ENCODE assay signal across 9 cellular contexts in the genomic region with DNA sequence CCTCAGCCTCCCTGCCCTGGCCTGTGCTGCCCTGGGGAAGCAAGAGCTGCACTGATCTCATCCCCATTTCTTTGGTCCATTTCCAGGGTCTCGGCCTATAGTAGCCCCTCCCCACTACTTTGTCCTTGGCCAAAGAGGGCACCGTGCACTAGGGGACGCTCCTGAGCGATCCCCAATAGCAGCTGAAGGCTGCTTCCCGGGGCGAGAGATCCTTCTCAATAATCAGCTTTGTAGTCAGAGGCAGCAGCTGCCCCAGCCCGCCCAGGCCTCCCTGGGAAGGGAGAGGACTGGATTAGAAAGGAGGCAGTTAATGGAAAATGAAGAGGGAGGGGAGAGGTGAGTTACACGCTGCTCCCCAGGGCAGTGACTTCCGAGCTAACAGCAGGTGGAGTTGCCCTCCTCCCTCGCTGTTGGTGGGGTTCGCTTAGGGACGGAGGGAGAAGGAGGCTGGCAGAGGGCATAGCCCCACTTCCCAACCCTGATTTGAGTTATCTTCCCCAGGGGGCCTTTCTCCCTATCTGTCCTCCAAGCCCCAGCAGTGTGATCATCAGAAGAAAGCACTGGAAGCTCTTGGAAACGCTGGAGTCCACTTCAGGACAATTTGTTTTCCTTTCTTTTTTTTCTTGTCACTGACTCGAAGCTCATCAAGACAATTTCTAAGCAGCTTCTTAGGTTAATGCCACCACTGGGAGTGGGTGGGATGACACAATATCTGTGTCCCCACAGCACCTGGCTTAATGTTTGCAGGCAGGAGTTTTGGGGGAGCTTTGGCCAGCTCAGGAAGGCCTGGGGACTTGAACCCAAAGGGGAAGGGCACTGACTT. TPM values are rescaled to one million over a fixed set of nuclear protein-coding genes. Genes with fewer than 3 reads are reported as not detected.
DNase-seq lines count a peak whose midpoint lies in the region; ATAC-seq and TF ChIP-seq lines count a peak whose summit lies in the region.
"Had no signal": no experiment of that assay in that cellular context is flagged by ENCODE, and none has a peak within 500 bp of the region (broad histone marks: within the 10 kb centered on the region; RNA-seq: fewer than 3 reads in every experiment).

No MANE protein-coding gene starts in this region.

- H3K4me3 ChIP-seq in epithelial cell of proximal tubule (ENCODE audit: low read depth, low read length) = no peak overlapping the region
- no peak overlapping the region for H3K4me3 ChIP-seq in lower leg skin (ENCODE audit: low read depth, poor library complexity, severe bottlenecking)

- no peaks in the 10 kb centered on the region for H3K27me3 Mint-ChIP-seq in natural killer cell treated with Interleukin-12 subunit alpha and Interleukin-12 subunit beta and Interleukin-15 and Interleukin-18, amount 100 ng/mL, for 72 hours

- DNase-seq in ACHN = peak; percentile 57
- DNase-seq in NCI-H524 (lab: John Stamatoyannopoulos, UW) = peak; percentile 97 to 98
- DNase-seq in epithelial cell of proximal tubule (ENCODE audit: low read depth) = no peak
- DNase-seq in natural killer cell treated with Interleukin-12 subunit alpha and Interleukin-12 subunit beta and Interleukin-15 and Interleukin-18, amount 100 ng/mL, for 72 hours (ENCODE audit: low spot score) = peak; percentile 44
- DNase-seq in DMS153 treated with DMSO at 0.1 percent for 48 hours (lab: John Stamatoyannopoulos, UW; ENCODE audit: unreplicated experiment) = no peak
- no peak for DNase-seq in activated gamma-delta T cell treated with Interleukin-2 at 50 U/mL for 16 hours
- DNase-seq in activated effector memory CD4-positive, alpha-beta T cell treated with anti-CD3 and anti-CD28 coated beads, Interleukin-2, amount 50 U/mL, for 16 hours = no peak
- DNase-seq in lower leg skin (ENCODE audit: low spot score in 2 of 2) = no peak
- DNase-seq: stimulated activated CD4-positive, alpha-beta T cell treated with anti-CD3 and anti-CD28 coated beads, Interleukin-4, amount 100 ng/mL, for 1 hour had no signal

- WGBS in lower leg skin, 2 donors = 39 to 41% methylated on average over 13 to 14 of the region's 14 CpGs

- TF ChIP-seq CTCF in epithelial cell of proximal tubule (conservative IDR thresholded peaks at IDR 0.05; ENCODE audit: low read depth, low read length) = peak; percentile 35
- no peak for TF ChIP-seq CTCF in lower leg skin (IDR thresholded peaks at IDR 0.05)

- no peak for ATAC-seq in natural killer cell treated with Interleukin-12 subunit alpha and Interleukin-12 subunit beta and Interleukin-15 and Interleukin-18, amount 100 ng/mL, for 72 hours

- H3K4me1 Mint-ChIP-seq in natural killer cell treated with Interleukin-12 subunit alpha and Interleukin-12 subunit beta and Interleukin-15 and Interleukin-18, amount 100 ng/mL, for 72 hours (ENCODE audit: low read depth in 2 of 2) = peaks cover 13 to 18% of the 10 kb centered on the region in 2 donors

- intact Hi-C loops in lower leg skin (cut with DNase I; ENCODE audit: low total_unique reads) = no loop called here

- no peak overlapping the region for H3K27ac Mint-ChIP-seq in natural killer cell treated with Interleukin-12 subunit alpha and Interleukin-12 subunit beta and Interleukin-15 and Interleukin-18, amount 100 ng/mL, for 72 hours

- no peak for TF ChIP-seq POLR2A in lower leg skin (IDR thresholded peaks at IDR 0.05)

- in situ Hi-C loops in ACHN (cut with HindIII; ENCODE audit: low pct_ligation_motif_present, low pct_unique_long_range_greater_than_20kb, low sequenced_read_pairs) = no loop called here

- H3K9me3 Mint-ChIP-seq in natural killer cell treated with Interleukin-12 subunit alpha and Interleukin-12 subunit beta and Interleukin-15 and Interleukin-18, amount 100 ng/mL, for 72 hours = no peaks in the 10 kb centered on the region

- H3K4me3 Mint-ChIP-seq in natural killer cell treated with Interleukin-12 subunit alpha and Interleukin-12 subunit beta and Interleukin-15 and Interleukin-18, amount 100 ng/mL, for 72 hours = no peak overlapping the region

- no peaks in the 10 kb centered on the region for H3K36me3 Mint-ChIP-seq in natural killer cell treated with Interleukin-12 subunit alpha and Interleukin-12 subunit beta and Interleukin-15 and Interleukin-18, amount 100 ng/mL, for 72 hours

RNA-seq across cellular contexts. Expression of gene MXRA7, which starts 2.6 kb away (rescaled TPM):
- total RNA-seq in epithelial cell of proximal tubule (147 and 167 TPM in 2 replicates), lower leg skin (10 to 100 TPM; 31.6 to 97.4 (median 47.1) TPM)
- total RNA-seq in natural killer cell treated with Interleukin-12 subunit alpha and Interleukin-12 subunit beta and Interleukin-15 and Interleukin-18, amount 100 ng/mL, for 72 hours = 10 to 100 TPM; 18.1 to 19.4 TPM

RNA-seq across cellular contexts. Expression of gene JMJD6, which starts 18.2 kb away (rescaled TPM):
- total RNA-seq in epithelial cell of proximal tubule (30.2 and 41.2 TPM in 2 replicates), lower leg skin (10 to 100 TPM; 16.1 to 28.8 (median 21.0) TPM)
- 10 to 100 TPM; 74.3 to 97.1 TPM for total RNA-seq in natural killer cell treated with Interleukin-12 subunit alpha and Interleukin-12 subunit beta and Interleukin-15 and Interleukin-18, amount 100 ng/mL, for 72 hours

RNA-seq across cellular contexts. Expression of gene METTL23, which starts 18.4 kb away (rescaled TPM):
- total RNA-seq in epithelial cell of proximal tubule = 30.0 and 34.7 TPM in 2 replicates
- 10 to 100 TPM; 26.4 to 37.0 TPM for total RNA-seq in natural killer cell treated with Interleukin-12 subunit alpha and Interleukin-12 subunit beta and Interleukin-15 and Interleukin-18, amount 100 ng/mL, for 72 hours
- 10 to 100 TPM; 27.4 to 40.9 (median 33.7) TPM for total RNA-seq in lower leg skin

RNA-seq across cellular contexts. Expression of gene SRSF2, which starts 28.9 kb away (rescaled TPM):
- 275 and 497 TPM in 2 replicates for total RNA-seq in epithelial cell of proximal tubule
- total RNA-seq in natural killer cell treated with Interleukin-12 subunit alpha and Interleukin-12 subunit beta and Interleukin-15 and Interleukin-18, amount 100 ng/mL, for 72 hours = 100 to 1,000 TPM; 373 to 571 TPM
- 100 to 1,000 TPM; 179 to 260 (median 189) TPM for total RNA-seq in lower leg skin

RNA-seq across cellular contexts. Expression of gene MFSD11, which starts 29.7 kb away (rescaled TPM):
- 12.4 and 13.5 TPM in 2 replicates for total RNA-seq in epithelial cell of proximal tubule
- 10 to 100 TPM; 18.1 to 25.5 TPM for total RNA-seq in natural killer cell treated with Interleukin-12 subunit alpha and Interleukin-12 subunit beta and Interleukin-15 and Interleukin-18, amount 100 ng/mL, for 72 hours
- 10 to 100 TPM; 33.4 to 38.4 (median 33.8) TPM for total RNA-seq in lower leg skin

Comparison
In these comparisons a context has a peak if more than half of its experiments do, and no peak if none do; other contexts are left out.
1. DNase-seq: peak in ACHN (single experiment), NCI-H524 (2 of 2) and natural killer cell treated with Interleukin-12 subunit alpha and Interleukin-12 subunit beta and Interleukin-15 and Interleukin-18, amount 100 ng/mL, for 72 hours (single experiment); none in epithelial cell of proximal tubule (single experiment), DMS153 treated with DMSO at 0.1 percent for 48 hours (single experiment), activated gamma-delta T cell treated with Interleukin-2 at 50 U/mL for 16 hours (single experiment), activated effector memory CD4-positive, alpha-beta T cell treated with anti-CD3 and anti-CD28 coated beads, Interleukin-2, amount 50 U/mL, for 16 hours (single experiment) and lower leg skin (0 of 2).